1 cellular context compared by ENCODE assay signal in the genomic region with DNA sequence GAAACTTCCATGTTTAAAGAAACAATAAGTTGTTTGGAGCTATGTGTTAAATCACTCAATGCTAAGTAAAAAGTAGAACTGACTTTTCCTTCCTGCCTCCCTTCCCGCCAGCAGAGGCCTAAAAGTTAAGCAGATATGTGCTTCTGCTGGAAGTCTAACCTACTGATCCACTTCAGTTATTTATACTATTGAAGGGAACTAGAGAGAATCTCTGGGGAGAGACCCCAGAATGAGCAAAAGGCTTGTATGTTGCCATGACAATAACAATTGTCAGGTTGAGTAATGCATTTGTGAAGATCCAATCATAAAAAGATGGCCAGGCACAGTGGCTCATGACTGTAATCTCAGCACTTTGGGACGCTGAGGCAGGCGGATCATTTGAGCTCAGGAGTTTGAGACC.
TF ChIP-seq lines count a peak whose summit lies in the region.

No MANE protein-coding gene starts in this region.

TF ChIP-seq in endothelial cell of umbilical vein, 7 proteins besides CTCF, POLR2A, EP300 and RAD21:
- TF ChIP-seq, protein P1, sequence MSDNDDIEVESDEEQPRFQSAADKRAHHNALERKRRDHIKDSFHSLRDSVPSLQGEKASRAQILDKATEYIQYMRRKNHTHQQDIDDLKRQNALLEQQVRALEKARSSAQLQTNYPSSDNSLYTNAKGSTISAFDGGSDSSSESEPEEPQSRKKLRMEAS (IDR thresholded peaks at IDR 0.05; ENCODE audit: insufficient read depth, insufficient read length): no peak
- TF ChIP-seq GATA2 (IDR thresholded peaks at IDR 0.05; ENCODE audit: insufficient read depth, insufficient read length, low read depth, low read length): no peak
- no peak for TF ChIP-seq POLR2AphosphoS5 (IDR thresholded peaks at IDR 0.05; ENCODE audit: insufficient read depth, low read depth, low read length)
- no peak for TF ChIP-seq EZH2 (IDR thresholded peaks at IDR 0.05; ENCODE audit: borderline replicate concordance, low read depth, low read length, severe bottlenecking)
- TF ChIP-seq JUN (IDR thresholded peaks at IDR 0.05; ENCODE audit: borderline replicate concordance, insufficient read depth, insufficient read length, low read depth): no peak
- TF ChIP-seq MYC (IDR thresholded peaks at IDR 0.05; ENCODE audit: low read depth, low read length): no peak
- no peak for TF ChIP-seq FOS (IDR thresholded peaks at IDR 0.05; ENCODE audit: borderline replicate concordance, insufficient read depth, low read length)
